8 cellular contexts compared by ENCODE assay signal in the genomic region with DNA sequence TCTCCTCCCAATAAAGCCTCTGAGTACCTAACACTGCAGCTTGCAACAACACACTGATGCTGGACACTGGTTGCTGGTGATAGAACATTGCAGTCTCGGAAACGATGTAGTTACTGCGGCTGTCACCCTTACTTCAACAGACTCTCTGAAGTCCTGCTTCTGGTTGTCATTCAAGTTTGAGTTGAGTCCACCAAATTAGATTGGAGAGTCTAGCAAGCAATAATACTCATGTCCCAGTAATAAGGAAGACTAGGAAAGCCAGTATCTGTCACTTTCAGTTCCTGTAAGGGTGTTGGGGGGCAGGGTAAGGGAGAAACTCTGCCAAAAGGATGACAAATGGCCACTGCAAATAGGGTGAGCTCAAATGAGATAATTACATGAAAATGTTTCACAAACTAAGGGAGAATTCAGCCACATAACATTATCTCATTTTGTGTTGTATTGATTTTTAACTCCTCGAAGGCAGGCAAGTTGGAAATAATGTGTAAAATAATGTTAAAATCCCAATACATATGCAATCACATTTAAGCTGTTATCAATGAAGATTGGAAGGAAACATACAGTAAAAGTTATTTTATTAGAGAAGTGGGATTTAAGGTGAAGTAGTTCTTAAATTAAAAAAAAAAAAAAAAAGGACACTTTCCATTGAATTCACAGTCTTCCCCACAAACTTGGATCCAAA. TPM values are rescaled to one million over a fixed set of nuclear protein-coding genes. Genes with fewer than 3 reads are reported as not detected.
DNase-seq lines count a peak whose midpoint lies in the region; ATAC-seq, FAIRE-seq and TF ChIP-seq lines count a peak whose summit lies in the region.

No MANE protein-coding gene starts in this region.

- no peak for TF ChIP-seq CTCF in endothelial cell (IDR thresholded peaks at IDR 0.05; ENCODE audit: unreplicated experiment)

- no peak for TF ChIP-seq POLR2A in H54 (IDR thresholded peaks at IDR 0.05; ENCODE audit: low read depth, low read length)

- no peaks in the 10 kb centered on the region for H3K9me3 ChIP-seq in CD4-positive, alpha-beta memory T cell (ENCODE audit: control insufficient read depth in 1 of 2, low read length in 2 of 2)

- no peaks in the 10 kb centered on the region for H3K27me3 ChIP-seq in CD4-positive, alpha-beta memory T cell (ENCODE audit: insufficient read depth, low read length)

- H3K4me3 Mint-ChIP-seq in CD4-positive, alpha-beta memory T cell, result peak overlapping the region; percentile 88 to 96 (median 92)
- H3K4me3 Mint-ChIP-seq in endothelial cell (ENCODE audit: unreplicated experiment), result peak overlapping the region; percentile 95
- peak overlapping the region; percentile 82 to 97 (median 92) for H3K4me3 Mint-ChIP-seq in naive thymus-derived CD8-positive, alpha-beta T cell

- FAIRE-seq in H54 (lab: Jason Lieb, UNC), result peak; percentile 86

- no peaks in the 10 kb centered on the region for H3K9me3 Mint-ChIP-seq in CD4-positive, alpha-beta memory T cell
- no peaks in the 10 kb centered on the region for H3K9me3 Mint-ChIP-seq in endothelial cell (ENCODE audit: unreplicated experiment)
- H3K9me3 Mint-ChIP-seq in naive thymus-derived CD8-positive, alpha-beta T cell, result no peaks in the 10 kb centered on the region

- peak in 1 of 5 donors; percentile 2 for DNase-seq in CD4-positive, alpha-beta memory T cell
- DNase-seq in H54 (ENCODE audit: insufficient read length, low spot score) (no peak), SIG-M5 (lab: John Stamatoyannopoulos, UW) (peak; percentile 25), endothelial cell (ENCODE audit: low spot score) (no peak), GM19240 (ENCODE audit: insufficient read length, low spot score) (no peak), islet precursor cell (no peak)
- DNase-seq in naive thymus-derived CD8-positive, alpha-beta T cell, result peak in 1 of 10 donors; percentile 28
- DNase-seq in stimulated activated CD4-positive, alpha-beta T cell treated with anti-CD3 and anti-CD28 coated beads, Interleukin-4, amount 100 ng/mL, for 1 hour, result no peak

- peaks cover 20% of the 10 kb centered on the region for H3K4me1 ChIP-seq in CD4-positive, alpha-beta memory T cell (ENCODE audit: insufficient read depth, low read length)

- CTCF ChIA-PET in CD4-positive, alpha-beta memory T cell (lab: Charles Lee; ENCODE audit: partially characterized antibody), result interaction anchor here (1.1 to 1.7 kb wide), 3 partner anchors 8 to 63 kb away, joined by 3 to 10 read pairs (median 5); a partner anchor contains a TSS

- peak overlapping the region; percentile 83 for H3K27ac ChIP-seq in CD4-positive, alpha-beta memory T cell (ENCODE audit: low read depth, low read length)

- ATAC-seq in naive thymus-derived CD8-positive, alpha-beta T cell, result no peak

- H3K27ac Mint-ChIP-seq in CD4-positive, alpha-beta memory T cell, result peak overlapping the region; percentile 92 to 98 (median 97)
- H3K27ac Mint-ChIP-seq in endothelial cell (ENCODE audit: unreplicated experiment), result peak overlapping the region; percentile 97
- peak overlapping the region; percentile 95 to 99 (median 98) for H3K27ac Mint-ChIP-seq in naive thymus-derived CD8-positive, alpha-beta T cell

- H3K4me1 Mint-ChIP-seq in CD4-positive, alpha-beta memory T cell, result peaks cover 24 to 35% (median 30%) of the 10 kb centered on the region in 4 donors
- peaks cover 14% of the 10 kb centered on the region for H3K4me1 Mint-ChIP-seq in endothelial cell (ENCODE audit: unreplicated experiment)
- H3K4me1 Mint-ChIP-seq in naive thymus-derived CD8-positive, alpha-beta T cell, result peaks cover 12 to 38% (median 37%) of the 10 kb centered on the region in 4 donors

- peak overlapping the region; percentile 60 to 73 for H3K4me3 ChIP-seq in CD4-positive, alpha-beta memory T cell (ENCODE audit: low read length in 2 of 2)

- POLR2A ChIA-PET in CD4-positive, alpha-beta memory T cell (lab: Charles Lee; ENCODE audit: partially characterized antibody), result interaction anchor here (1.6 to 3.9 kb wide), 4 partner anchors 8 to 63 kb away, joined by 5 to 43 read pairs (median 24); a partner anchor contains a TSS
- POLR2A ChIA-PET in naive thymus-derived CD8-positive, alpha-beta T cell (lab: Charles Lee), result interaction anchor here (1.4 to 2.4 kb wide), 3 partner anchors 8 to 63 kb away, joined by 7 to 31 read pairs (median 13); a partner anchor contains a TSS

- H3K36me3 ChIP-seq in CD4-positive, alpha-beta memory T cell (ENCODE audit: insufficient read depth, low read length), result no peaks in the 10 kb centered on the region

- H3K27me3 Mint-ChIP-seq in CD4-positive, alpha-beta memory T cell, result no peaks in the 10 kb centered on the region
- peaks cover 4% of the 10 kb centered on the region for H3K27me3 Mint-ChIP-seq in endothelial cell (ENCODE audit: unreplicated experiment)
- peaks cover 0 to 2% (median 0%) of the 10 kb centered on the region in 5 donors for H3K27me3 Mint-ChIP-seq in naive thymus-derived CD8-positive, alpha-beta T cell

- intact Hi-C loops in CD4-positive, alpha-beta memory T cell (cut with micrococcal nuclease), result no loop called here

- peaks cover 0 to 7% of the 10 kb centered on the region in 2 donors for H3K36me3 Mint-ChIP-seq in CD4-positive, alpha-beta memory T cell
- H3K36me3 Mint-ChIP-seq in endothelial cell (ENCODE audit: low read depth, unreplicated experiment), result no peaks in the 10 kb centered on the region
- no peaks in the 10 kb centered on the region for H3K36me3 Mint-ChIP-seq in naive thymus-derived CD8-positive, alpha-beta T cell

RNA-seq across cellular contexts. Expression of a gene that starts 0.8 kb away (rescaled TPM):
- 1 to 10 TPM; 8.7 to 9.0 TPM for total RNA-seq in CD4-positive, alpha-beta memory T cell
- 10 to 100 TPM in 1 of 2 donors, 1 to 10 TPM in 1; 5.9 to 10.0 TPM for polyA plus RNA-seq in CD4-positive, alpha-beta memory T cell
- total RNA-seq in endothelial cell (ENCODE audit: unreplicated experiment), result 6.5 TPM
- total RNA-seq in naive thymus-derived CD8-positive, alpha-beta T cell, result 10 to 100 TPM; 10.9 to 13.2 TPM
- polyA plus RNA-seq in naive thymus-derived CD8-positive, alpha-beta T cell, result 10 to 100 TPM in 1 of 3 donors, 1 to 10 TPM in 2; 7.5 to 15.4 (median 9.3) TPM

RNA-seq across cellular contexts. Expression of a gene that starts 8.3 kb away (rescaled TPM):
- total RNA-seq in CD4-positive, alpha-beta memory T cell, result 10 to 100 TPM; 24.0 to 28.3 TPM
- 10 to 100 TPM; 12.8 to 26.4 TPM for polyA plus RNA-seq in CD4-positive, alpha-beta memory T cell
- 46.2 TPM for total RNA-seq in endothelial cell (ENCODE audit: unreplicated experiment)
- 10 to 100 TPM; 25.1 to 29.8 TPM for total RNA-seq in naive thymus-derived CD8-positive, alpha-beta T cell
- polyA plus RNA-seq in naive thymus-derived CD8-positive, alpha-beta T cell, result 10 to 100 TPM; 11.2 to 20.2 (median 14.6) TPM

RNA-seq across cellular contexts. Expression of a gene that starts 50.1 kb away (rescaled TPM):
- total RNA-seq in CD4-positive, alpha-beta memory T cell, result not detected
- polyA plus RNA-seq in CD4-positive, alpha-beta memory T cell, result under 1 TPM in 1 of 2 donors, not detected in 1; 0.05 TPM
- not detected for total RNA-seq in endothelial cell (ENCODE audit: unreplicated experiment)
- total RNA-seq in naive thymus-derived CD8-positive, alpha-beta T cell, result not detected
- under 1 TPM in 1 of 3 donors, not detected in 2; 0.06 TPM for polyA plus RNA-seq in naive thymus-derived CD8-positive, alpha-beta T cell
